Comparison of ENCODE assay signal across 8 cellular contexts in genomic region chrX:154378799-154379568, GRCh38.
A peak's percentile ranks its signal among the peaks of the same experiment; 100 is the strongest.
DNase-seq lines count a peak whose midpoint lies in the region; ATAC-seq lines count a peak whose summit lies in the region.

Gene EMD (plus strand): TSS chrX:154379295. CDS start chrX:154379485, 190 bp downstream.

- DNase-seq in AG08395 (ENCODE audit: low spot score), result peak; percentile 85
- DNase-seq in NCI-H446 (lab: John Stamatoyannopoulos, UW), result peak; percentile 98 to 100
- DNase-seq in cerebellar cortex (ENCODE audit: low spot score), result peak; percentile 96
- peak; percentile 99 for DNase-seq in islet precursor cell
- DNase-seq in stimulated activated CD4-positive, alpha-beta T cell treated with anti-CD3 and anti-CD28 coated beads, Interleukin-12 subunit alpha, Interleukin-12 subunit beta, amount 100 ng/mL, for 48 hours (ENCODE audit: low read depth in 2 of 3, low spot score in 1 of 3), result peak; percentile 83 to 94 (median 92)

- ATAC-seq in GM19023 (IDR thresholded peaks at IDR 0.05; ENCODE audit: unreplicated experiment) (peak; percentile 80), HG03280 (IDR thresholded peaks at IDR 0.05; ENCODE audit: unreplicated experiment) (peak; percentile 79)
- peak; percentile 83 to 86 for ATAC-seq in activated CD4-positive, CD25-positive, alpha-beta regulatory T cell treated with anti-CD3 and anti-CD28 coated beads, Interleukin-2, amount 50 U/mL, for 24 hours

Comparison
In these comparisons a context has a peak if more than half of its experiments do, and no peak if none do; other contexts are left out.
1. Peak in every context shown above with its lines: DNase-seq and ATAC-seq.